ENCODE assay signal across 8 cellular contexts in genomic region chr11:26271666-26272065, GRCh38.
"Had no signal": no experiment of that assay in that cellular context is flagged by ENCODE, and none has a peak within 500 bp of the region (broad histone marks: within the 10 kb centered on the region; RNA-seq: fewer than 3 reads in every experiment).

No MANE protein-coding gene starts in this region.

- H3K4me2 ChIP-seq: KMS-11 had no signal

- ATAC-seq: K562 had no signal

- DNase-seq: Karpas-422, Kasumi-1, KBM-7, KG1 had no signal

- FAIRE-seq: HTR-8/SVneo, K562 had no signal

- H3K27ac ChIP-seq: HL-60, KMS-11 had no signal

- H3K4me3 ChIP-seq: K562 had no signal

- H3K9ac ChIP-seq: KMS-11 had no signal
